ENCODE assay signal across 17 cellular contexts in the genomic region with DNA sequence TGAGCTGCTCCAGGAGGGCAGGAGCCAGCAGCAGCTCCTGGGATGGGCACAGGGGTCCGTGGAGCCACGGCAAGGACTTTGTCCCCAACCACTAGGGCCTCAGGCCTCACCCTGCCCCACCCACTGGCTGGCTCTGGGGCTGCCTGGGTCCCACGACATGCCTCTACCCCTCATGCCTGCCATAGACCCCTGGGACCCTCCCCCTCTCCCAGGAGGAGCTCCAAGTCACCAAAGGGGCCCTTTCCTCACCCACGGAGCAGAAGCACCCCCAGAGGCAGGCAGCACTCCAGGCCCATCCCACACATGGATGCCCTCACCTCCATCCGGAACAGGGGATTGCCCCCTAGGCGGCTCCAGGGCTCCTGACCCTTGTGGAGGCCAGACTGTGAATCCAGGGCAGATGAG. TPM values are rescaled to one million over a fixed set of nuclear protein-coding genes. Genes with fewer than 3 reads are reported as not detected.
DNase-seq lines count a peak whose midpoint lies in the region; ATAC-seq and TF ChIP-seq lines count a peak whose summit lies in the region.
"Had no signal": no experiment of that assay in that cellular context is flagged by ENCODE, and none has a peak within 500 bp of the region (broad histone marks: within the 10 kb centered on the region; RNA-seq: fewer than 3 reads in every experiment).

No MANE protein-coding gene starts in this region.

- no peak for TF ChIP-seq CTCF in HEK293 (tag by site-specific recombination; IDR thresholded peaks at IDR 0.05)
- no peak for TF ChIP-seq CTCF in coronary artery (IDR thresholded peaks at IDR 0.05)

- no peaks in the 10 kb centered on the region for H3K27me3 ChIP-seq in CD4-positive, CD25-positive, alpha-beta regulatory T cell (ENCODE audit: control insufficient read depth, insufficient read depth, low read length)
- H3K27me3 ChIP-seq in duodenal mucosa (ENCODE audit: control insufficient read depth in 1 of 2, insufficient read depth in 2 of 2, low read length in 2 of 2), result no peaks in the 10 kb centered on the region
- no peaks in the 10 kb centered on the region for H3K27me3 ChIP-seq in mucosa of rectum (ENCODE audit: control insufficient read depth in 2 of 2, insufficient read depth in 2 of 2, low read length in 2 of 2)
- H3K27me3 ChIP-seq: BLaER1 treated with 17β-estradiol and CSF1 and Interleukin-3, amounts not matched to agents 10 nM and 100 nM had no signal

- H3K36me3 ChIP-seq in CD4-positive, CD25-positive, alpha-beta regulatory T cell (ENCODE audit: control insufficient read depth, insufficient read depth, low read length), result no peaks in the 10 kb centered on the region
- H3K36me3 ChIP-seq in HEK293 (ENCODE audit: control insufficient read depth in 2 of 2, insufficient read depth in 1 of 2, low read length in 2 of 2), result peaks cover 0 to 28% of the 10 kb centered on the region in 2 experiments; a peak in 1 of 3 replicates
- H3K36me3 ChIP-seq in duodenal mucosa (ENCODE audit: control insufficient read depth in 1 of 2, insufficient read depth in 2 of 2, low read length in 2 of 2), result peaks cover 0 to 8% of the 10 kb centered on the region in 2 donors
- H3K36me3 ChIP-seq in mucosa of rectum (ENCODE audit: control insufficient read depth in 2 of 2, insufficient read depth in 2 of 2, low read length in 2 of 2), result peaks cover 5 to 9% of the 10 kb centered on the region in 2 donors

- CTCF ChIA-PET in HEK293 (lab: Yijun Ruan, JAX), result interaction anchor here (0.5 to 5.1 kb wide), 9 partner anchors 8 to 271 kb away, joined by 3 to 25 read pairs (median 4); no protein-coding TSS in a partner anchor

- peaks cover 0 to 2% (median 0%) of the 10 kb centered on the region in 7 donors for H3K9me3 Mint-ChIP-seq in CD4-positive, CD25-positive, alpha-beta regulatory T cell
- H3K9me3 Mint-ChIP-seq: HFFc6 had no signal

- peaks cover 8% of the 10 kb centered on the region for H3K4me1 ChIP-seq in CD4-positive, CD25-positive, alpha-beta regulatory T cell (ENCODE audit: control insufficient read depth, insufficient read depth, low read length, poor library complexity, severe bottlenecking)
- H3K4me1 ChIP-seq in HEK293 (ENCODE audit: control insufficient read depth, insufficient read depth, low read length) (no peaks in the 10 kb centered on the region), duodenal mucosa (ENCODE audit: control insufficient read depth in 1 of 2, insufficient read depth in 2 of 2, low read length in 2 of 2) (peaks cover 19 to 36% of the 10 kb centered on the region in 2 donors), mucosa of rectum (ENCODE audit: control insufficient read depth in 2 of 2, insufficient read depth in 2 of 2, low read length in 2 of 2) (peaks cover 17 to 25% of the 10 kb centered on the region in 2 donors)

- H3K27ac ChIP-seq in CD4-positive, CD25-positive, alpha-beta regulatory T cell (ENCODE audit: insufficient read depth, low read length, poor library complexity, severe bottlenecking), result peak overlapping the region; percentile 55
- H3K27ac ChIP-seq in HEK293 (ENCODE audit: extremely low read depth, low read depth, low read length) (no peak overlapping the region), duodenal mucosa (ENCODE audit: low read depth, low read length) (peak overlapping the region; percentile 10), mucosa of rectum (ENCODE audit: low read depth in 2 of 2, low read length in 2 of 2) (peak overlapping the region; percentile 16 to 42), coronary artery (no peak overlapping the region)
- H3K27ac ChIP-seq: BLaER1 treated with 17β-estradiol and CSF1 and Interleukin-3, amounts not matched to agents 10 nM and 100 nM had no signal

- peaks cover 0 to 12% (median 2%) of the 10 kb centered on the region in 4 donors for H3K4me1 Mint-ChIP-seq in CD4-positive, CD25-positive, alpha-beta regulatory T cell

- no peak overlapping the region for H3K4me3 ChIP-seq in CD4-positive, CD25-positive, alpha-beta regulatory T cell (ENCODE audit: low read depth, low read length)
- H3K4me3 ChIP-seq in HEK293 (ENCODE audit: low read depth, low read length) (no peak overlapping the region), duodenal mucosa (ENCODE audit: low read depth in 1 of 2, low read length in 2 of 2) (peak overlapping the region; percentile 16 to 22), mucosa of rectum (ENCODE audit: low read length in 2 of 2) (no peak overlapping the region), coronary artery (no peak overlapping the region)
- H3K4me3 ChIP-seq: BLaER1 treated with 17β-estradiol and CSF1 and Interleukin-3, amounts not matched to agents 10 nM and 100 nM had no signal

- H3K9me3 ChIP-seq in CD4-positive, CD25-positive, alpha-beta regulatory T cell (ENCODE audit: control insufficient read depth in 2 of 2, low read length in 2 of 2), result no peaks in the 10 kb centered on the region
- H3K9me3 ChIP-seq in HEK293 (ENCODE audit: control insufficient read depth, insufficient read depth, low read depth, low read length) (no peaks in the 10 kb centered on the region), duodenal mucosa (ENCODE audit: control insufficient read depth in 1 of 2, low read length in 2 of 2) (no peaks in the 10 kb centered on the region), mucosa of rectum (ENCODE audit: control insufficient read depth in 2 of 2, low read length in 2 of 2) (no peaks in the 10 kb centered on the region)
- H3K9me3 ChIP-seq: BLaER1 treated with 17β-estradiol and CSF1 and Interleukin-3, amounts not matched to agents 10 nM and 100 nM had no signal

- POLR2A ChIA-PET in HEK293 (lab: Yijun Ruan, JAX), result interaction anchor here (0.9 to 2.5 kb wide), 3 partner anchors 26 to 219 kb away, joined by 5 to 9 read pairs (median 8); partner anchors contain the start of genes PAXX and TUBB4B

- H3K9ac ChIP-seq in duodenal mucosa (ENCODE audit: low read depth in 1 of 2, low read length in 2 of 2) (no peak overlapping the region), mucosa of rectum (ENCODE audit: low read depth in 1 of 2, low read length in 2 of 2) (no peak overlapping the region)
- H3K9ac ChIP-seq: BLaER1 treated with 17β-estradiol and CSF1 and Interleukin-3, amounts not matched to agents 10 nM and 100 nM had no signal

- H3K27ac Mint-ChIP-seq in CD4-positive, CD25-positive, alpha-beta regulatory T cell, result no peak overlapping the region

- DNase-seq in CD4-positive, CD25-positive, alpha-beta regulatory T cell, result no peak
- no peak for DNase-seq in SIG-M5 (lab: John Stamatoyannopoulos, UW)
- no peak for DNase-seq in NCI-H2107 (lab: John Stamatoyannopoulos, UW)
- DNase-seq in coronary artery (ENCODE audit: low spot score), result no peak
- DNase-seq in HuH-7.5 (ENCODE audit: low spot score), result no peak
- DNase-seq: DMS 273 treated with DMSO at 0.1 percent for 48 hours, KG1, NCI-H187, NCI-H524 had no signal

- H3K36me3 Mint-ChIP-seq in CD4-positive, CD25-positive, alpha-beta regulatory T cell, result peaks cover 4% of the 10 kb centered on the region

- H3K4me3 Mint-ChIP-seq in CD4-positive, CD25-positive, alpha-beta regulatory T cell, result no peak overlapping the region
- H3K4me3 Mint-ChIP-seq: HFFc6 had no signal

- H3K27me3 Mint-ChIP-seq in CD4-positive, CD25-positive, alpha-beta regulatory T cell, result no peaks in the 10 kb centered on the region

- ATAC-seq in CD4-positive, CD25-positive, alpha-beta regulatory T cell (ENCODE audit: low read depth in 2 of 2), result peak in 1 of 2 donors; percentile 4

TF ChIP-seq in HEK293, 187 proteins besides CTCF, POLR2A, EP300 and RAD21:
- TF ChIP-seq MEIS1 (CRISPR knock-in tag; IDR thresholded peaks at IDR 0.05; ENCODE audit: borderline replicate concordance), result no peak
- peak; percentile 39 for TF ChIP-seq GLIS1 (tag by site-specific recombination; IDR thresholded peaks at IDR 0.05)
- peak; percentile 24; the same call in 1 of the 2 replicates for TF ChIP-seq GLIS2 (tag by site-specific recombination; IDR thresholded peaks at IDR 0.05)
- TF ChIP-seq EGR2 (tag by site-specific recombination; IDR thresholded peaks at IDR 0.05; ENCODE audit: low read depth), result no peak
TF ChIP-seq in HEK293: peak in this region for 2.

RNA-seq across cellular contexts. Expression of gene ABCA2, which starts 6.5 kb away (rescaled TPM):
- total RNA-seq in CD4-positive, CD25-positive, alpha-beta regulatory T cell, result 135 TPM
- polyA plus RNA-seq in CD4-positive, CD25-positive, alpha-beta regulatory T cell, result 1 to 10 TPM; 3.8 to 4.5 (median 4.3) TPM

RNA-seq across cellular contexts. Expression of gene FUT7, which starts 10.3 kb away (rescaled TPM):
- 15.2 TPM for total RNA-seq in CD4-positive, CD25-positive, alpha-beta regulatory T cell
- 10 to 100 TPM; 31.8 to 79.0 (median 42.9) TPM for polyA plus RNA-seq in CD4-positive, CD25-positive, alpha-beta regulatory T cell
- total RNA-seq: A673, H4, HFFc6, RPMI7951 had no signal

RNA-seq across cellular contexts. Expression of gene NPDC1, which starts 24.4 kb away (rescaled TPM):
- 106 TPM for total RNA-seq in CD4-positive, CD25-positive, alpha-beta regulatory T cell
- polyA plus RNA-seq in CD4-positive, CD25-positive, alpha-beta regulatory T cell, result 10 to 100 TPM in 2 of 4 donors, 1 to 10 TPM in 2; 4.2 to 15.3 (median 9.2) TPM

RNA-seq across cellular contexts. Expression of gene CLIC3, which starts 25.2 kb away (rescaled TPM):
- total RNA-seq in CD4-positive, CD25-positive, alpha-beta regulatory T cell, result 1.0 TPM
- 1 to 10 TPM in 3 of 4 donors, under 1 TPM in 1; 0.38 to 4.5 (median 2.9) TPM for polyA plus RNA-seq in CD4-positive, CD25-positive, alpha-beta regulatory T cell
- total RNA-seq: A673 had no signal

RNA-seq across cellular contexts. Expression of gene PAXX, which starts 29.4 kb away (rescaled TPM):
- total RNA-seq in CD4-positive, CD25-positive, alpha-beta regulatory T cell, result 83.3 TPM
- 10 to 100 TPM; 46.7 to 67.5 (median 66.0) TPM for polyA plus RNA-seq in CD4-positive, CD25-positive, alpha-beta regulatory T cell

Comparison
In these comparisons a context has a peak if more than half of its experiments do, and no peak if none do; other contexts are left out.
1. H3K27ac ChIP-seq: peak in CD4-positive, CD25-positive, alpha-beta regulatory T cell (single experiment), duodenal mucosa (single experiment) and mucosa of rectum (2 of 2); none in HEK293 (single experiment) and coronary artery (0 of 2).
2. H3K4me3 ChIP-seq: peak in duodenal mucosa (2 of 2); none in CD4-positive, CD25-positive, alpha-beta regulatory T cell (single experiment), HEK293 (single experiment), mucosa of rectum (0 of 2) and coronary artery (single experiment).